In genomic region chr11:5046754-5047330, GRCh38 we compare ENCODE assay signal across 21 cellular contexts. TPM values are rescaled to one million over a fixed set of nuclear protein-coding genes. Genes with fewer than 3 reads are reported as not detected.
DNase-seq lines count a peak whose midpoint lies in the region; ATAC-seq and TF ChIP-seq lines count a peak whose summit lies in the region.
"Had no signal": no experiment of that assay in that cellular context is flagged by ENCODE, and none has a peak within 500 bp of the region (broad histone marks: within the 10 kb centered on the region; RNA-seq: fewer than 3 reads in every experiment).

No MANE protein-coding gene starts in this region.

- no peaks in the 10 kb centered on the region for H3K9me2 ChIP-seq in GM23338 (ENCODE audit: insufficient read depth)

- no peaks in the 10 kb centered on the region for H3K9me3 ChIP-seq in endodermal cell (ENCODE audit: control insufficient read depth, low read length)
- H3K9me3 ChIP-seq: BLaER1 had no signal

- H3K27ac ChIP-seq in GM23338 (ENCODE audit: low read depth) (no peak overlapping the region), endodermal cell (ENCODE audit: low read depth, low read length) (no peak overlapping the region), RWPE1 (no peak overlapping the region)
- H3K27ac ChIP-seq: BLaER1, HL-60, KMS-11 had no signal

- TF ChIP-seq CTCF in GM23338 (conservative IDR thresholded peaks at IDR 0.05; ENCODE audit: low read depth in 2 of 2) (no peak), WTC11 (IDR thresholded peaks at IDR 0.05) (no peak), endodermal cell (conservative IDR thresholded peaks at IDR 0.05) (no peak), RWPE1 (conservative IDR thresholded peaks at IDR 0.05; ENCODE audit: low read depth) (no peak)

- peak overlapping the region; percentile 12; the same call in 1 of the 2 replicates for H2AFZ ChIP-seq in GM23338

- H3K4me2 ChIP-seq in GM23338: no peak overlapping the region
- H3K4me2 ChIP-seq: BLaER1, KMS-11 had no signal

- H3K9me3 Mint-ChIP-seq in GM23338 (no peaks in the 10 kb centered on the region), WTC11 (no peaks in the 10 kb centered on the region), endodermal cell (no peaks in the 10 kb centered on the region)

- POLR2A ChIA-PET in WTC11 (lab: Charles Lee): no interaction called here
- POLR2A ChIA-PET in RWPE1 (lab: Yijun Ruan, JAX; ENCODE audit: low non-redundant PET): no interaction called here

- H3K4me3 Mint-ChIP-seq in GM23338: no peak overlapping the region
- no peak overlapping the region for H3K4me3 Mint-ChIP-seq in WTC11
- no peak overlapping the region for H3K4me3 Mint-ChIP-seq in endodermal cell
- H3K4me3 Mint-ChIP-seq: CD14-positive monocyte; CD4-positive, alpha-beta memory T cell; IgD-negative memory B cell had no signal

- ATAC-seq in GM23338: no peak
- peak; percentile 60 for ATAC-seq in WTC11

- CTCF ChIA-PET in WTC11 (lab: Charles Lee) (no interaction called here), RWPE1 (lab: Yijun Ruan, JAX) (no interaction called here)

- peaks cover 7% of the 10 kb centered on the region for H3K4me1 Mint-ChIP-seq in GM23338
- H3K4me1 Mint-ChIP-seq in WTC11: peaks cover 9% of the 10 kb centered on the region
- H3K4me1 Mint-ChIP-seq in endodermal cell: no peaks in the 10 kb centered on the region
- H3K4me1 Mint-ChIP-seq: CD14-positive monocyte; CD4-positive, alpha-beta memory T cell; IgD-negative memory B cell had no signal

- H3K27me3 Mint-ChIP-seq in GM23338 (ENCODE audit: insufficient read depth, low read depth, poor library complexity) (no peaks in the 10 kb centered on the region), WTC11 (ENCODE audit: low read depth) (no peaks in the 10 kb centered on the region), endodermal cell (ENCODE audit: insufficient read depth) (no peaks in the 10 kb centered on the region)
- H3K27me3 Mint-ChIP-seq: CD4-positive, alpha-beta memory T cell; IgD-negative memory B cell had no signal

- no peaks in the 10 kb centered on the region for H4K20me1 ChIP-seq in GM23338 (replicated peaks; ENCODE audit: insufficient read depth)
- H4K20me1 ChIP-seq: BLaER1 had no signal

- no peak overlapping the region for H3K9ac ChIP-seq in endodermal cell (ENCODE audit: extremely low read depth, low read length, poor library complexity, severe bottlenecking)
- H3K9ac ChIP-seq: BLaER1, KMS-11 had no signal

- no peaks in the 10 kb centered on the region for H3F3A ChIP-seq in GM23338 (replicated peaks; ENCODE audit: low read depth)

- H3K36me3 Mint-ChIP-seq in GM23338 (ENCODE audit: low read depth) (no peaks in the 10 kb centered on the region), WTC11 (no peaks in the 10 kb centered on the region), endodermal cell (ENCODE audit: low read depth) (no peaks in the 10 kb centered on the region)
- H3K36me3 Mint-ChIP-seq: CD14-positive monocyte; CD4-positive, alpha-beta memory T cell had no signal

- H3K79me2 ChIP-seq in GM23338 (replicated peaks; ENCODE audit: insufficient read depth): no peaks in the 10 kb centered on the region

- H3K36me3 ChIP-seq in GM23338 (ENCODE audit: insufficient read depth) (no peaks in the 10 kb centered on the region), endodermal cell (ENCODE audit: control insufficient read depth, insufficient read depth, low read length) (no peaks in the 10 kb centered on the region)
- H3K36me3 ChIP-seq: BLaER1 had no signal

- H3K4me1 ChIP-seq in GM23338 (ENCODE audit: insufficient read depth): no peaks in the 10 kb centered on the region
- H3K4me1 ChIP-seq in endodermal cell (ENCODE audit: control insufficient read depth, insufficient read depth, low read length): no peaks in the 10 kb centered on the region
- H3K4me1 ChIP-seq: BLaER1 had no signal

- H3K27ac Mint-ChIP-seq in GM23338: no peak overlapping the region
- H3K27ac Mint-ChIP-seq in WTC11: no peak overlapping the region
- H3K27ac Mint-ChIP-seq in endodermal cell: no peak overlapping the region
- H3K27ac Mint-ChIP-seq: CD14-positive monocyte; CD4-positive, alpha-beta memory T cell; IgD-negative memory B cell had no signal

- no peak overlapping the region for H3K4me3 ChIP-seq in GM23338
- no peak overlapping the region for H3K4me3 ChIP-seq in endodermal cell (ENCODE audit: low read length)
- H3K4me3 ChIP-seq: BLaER1 had no signal

- 91% methylated on average over 15 of the region's 15 CpGs for WGBS in endodermal cell (ENCODE audit: insufficient coverage in 1 of 2, insufficient read length in 1 of 2), 2 experiments

- DNase-seq in GM23338 (ENCODE audit: low spot score): peak; percentile 23
- no peak for DNase-seq in WTC11 (ENCODE audit: low spot score)
- DNase-seq in endodermal cell: peak; percentile 33
- DNase-seq in UCSD-AML1 (lab: John Stamatoyannopoulos, UW; ENCODE audit: unreplicated experiment): no peak
- DNase-seq in RWPE1 (ENCODE audit: low spot score): no peak
- DNase-seq in KG1 (lab: John Stamatoyannopoulos, UW): no peak
- DNase-seq: 8988T, DMS153, DMS79, GDM1, HCEC 1CT had no signal

- H3K27me3 ChIP-seq in GM23338 (ENCODE audit: insufficient read depth) (no peaks in the 10 kb centered on the region), endodermal cell (ENCODE audit: control insufficient read depth, insufficient read depth, low read length, poor library complexity, severe bottlenecking) (no peaks in the 10 kb centered on the region)
- H3K27me3 ChIP-seq: BLaER1 had no signal

TF ChIP-seq in GM23338, 12 proteins besides CTCF, POLR2A, EP300 and RAD21 (continues in another document):
- no peak for TF ChIP-seq STAT1 (IDR thresholded peaks at IDR 0.05; ENCODE audit: unreplicated experiment)

TF ChIP-seq in WTC11, 78 proteins besides CTCF, POLR2A, EP300 and RAD21 (continues in another document):
- TF ChIP-seq ZBTB43 (CRISPR knock-in tag; IDR thresholded peaks at IDR 0.05) (no peak), E2F5 (CRISPR knock-in tag; IDR thresholded peaks at IDR 0.05) (no peak), PRDM15 (CRISPR knock-in tag; IDR thresholded peaks at IDR 0.05) (no peak)

RNA-seq across cellular contexts. Expression of gene OR52J3, which starts 0.5 kb away (rescaled TPM):
- not detected in 2 replicates for total RNA-seq in GM23338 (2014; rRNA removed; shearing (Covaris generic))
- polyA plus RNA-seq in GM23338 (2016; fragmentation: Nextera tagmentation; extraction: Ambion mirVana): not detected in 2 replicates
- not detected in 3 replicates for total RNA-seq in WTC11 (2021)
- total RNA-seq in endodermal cell: not detected
- polyA plus RNA-seq in endodermal cell (2013, experiment 1 of 2): not detected
- not detected for polyA plus RNA-seq in endodermal cell (2013, experiment 2 of 2)
- total RNA-seq: A673; CD4-positive, alpha-beta memory T cell; Daoy; HT1080 had no signal
- polyA plus RNA-seq: AG04450; CD14-positive monocyte; CD4-positive, alpha-beta memory T cell; IgD-negative memory B cell had no signal

RNA-seq across cellular contexts. Expression of gene OR52E2, which starts 12.6 kb away (rescaled TPM):
- not detected in 2 replicates for total RNA-seq in GM23338 (2014; rRNA removed; shearing (Covaris generic))
- not detected in 2 replicates for polyA plus RNA-seq in GM23338 (2016; fragmentation: Nextera tagmentation; extraction: Ambion mirVana)
- total RNA-seq in WTC11 (2021) (not detected in 3 replicates), endodermal cell (not detected)
- polyA plus RNA-seq in endodermal cell (2013, experiment 1 of 2): not detected
- not detected for polyA plus RNA-seq in endodermal cell (2013, experiment 2 of 2)
- total RNA-seq: A673; CD4-positive, alpha-beta memory T cell; Daoy; HT1080 had no signal
- polyA plus RNA-seq: AG04450; CD14-positive monocyte; CD4-positive, alpha-beta memory T cell; IgD-negative memory B cell had no signal

RNA-seq across cellular contexts. Expression of gene OR52E1, which starts 22.5 kb away (rescaled TPM):
- total RNA-seq in GM23338 (2014; rRNA removed; shearing (Covaris generic)): not detected in 2 replicates
- not detected in 2 replicates for polyA plus RNA-seq in GM23338 (2016; fragmentation: Nextera tagmentation; extraction: Ambion mirVana)
- not detected in 3 replicates for total RNA-seq in WTC11 (2021)
- total RNA-seq in endodermal cell: not detected
- not detected for polyA plus RNA-seq in endodermal cell (2013, experiment 1 of 2)
- polyA plus RNA-seq in endodermal cell (2013, experiment 2 of 2): not detected
- total RNA-seq: A673; CD4-positive, alpha-beta memory T cell; Daoy; HT1080 had no signal
- polyA plus RNA-seq: AG04450; CD14-positive monocyte; CD4-positive, alpha-beta memory T cell; IgD-negative memory B cell had no signal

RNA-seq across cellular contexts. Expression of gene OR51L1, which starts 52.2 kb away (rescaled TPM):
- not detected in 2 replicates for total RNA-seq in GM23338 (2014; rRNA removed; shearing (Covaris generic))
- polyA plus RNA-seq in GM23338 (2016; fragmentation: Nextera tagmentation; extraction: Ambion mirVana): not detected in 2 replicates
- total RNA-seq in WTC11 (2021): not detected in 3 replicates
- not detected for total RNA-seq in endodermal cell
- polyA plus RNA-seq in endodermal cell (2013, experiment 1 of 2): not detected
- polyA plus RNA-seq in endodermal cell (2013, experiment 2 of 2): not detected
- total RNA-seq: A673; CD4-positive, alpha-beta memory T cell; Daoy; HT1080 had no signal
- polyA plus RNA-seq: AG04450; CD14-positive monocyte; CD4-positive, alpha-beta memory T cell; IgD-negative memory B cell had no signal

Comparison
In these comparisons a context has a peak if more than half of its experiments do, and no peak if none do; other contexts are left out.
1. DNase-seq: peak in GM23338 (single experiment) and endodermal cell (single experiment); none in WTC11 (single experiment), UCSD-AML1 (single experiment), RWPE1 (single experiment) and KG1 (single experiment).